ENCODE assay signal across 1 cellular context in the genomic region with DNA sequence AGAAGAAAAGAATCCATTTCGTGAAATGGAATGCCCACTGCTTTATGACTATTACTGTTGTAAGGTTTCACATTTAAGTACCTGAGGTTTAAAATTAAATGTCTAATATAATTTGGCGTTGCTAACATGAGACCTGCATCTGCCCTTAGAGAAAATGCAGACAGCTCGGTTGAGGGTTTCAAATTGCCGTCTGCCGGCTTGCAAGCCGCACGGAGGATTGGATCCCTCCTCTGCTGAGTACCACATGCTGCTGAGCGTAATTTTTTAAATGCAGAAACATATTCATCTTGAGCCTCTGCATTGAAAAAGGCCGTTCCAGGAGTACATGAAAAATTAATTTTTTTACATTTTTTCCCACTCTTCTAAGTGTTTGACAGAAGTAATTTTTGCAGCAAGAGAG.
TF ChIP-seq lines count a peak whose summit lies in the region.

No MANE protein-coding gene starts in this region.

TF ChIP-seq in IMR-90, 13 proteins besides CTCF, POLR2A, EP300 and RAD21:
- TF ChIP-seq MAZ (IDR thresholded peaks at IDR 0.05; ENCODE audit: borderline replicate concordance, low read depth, low read length), result no peak
- TF ChIP-seq RCOR1 (IDR thresholded peaks at IDR 0.05; ENCODE audit: insufficient replicate concordance, low read length), result no peak
- TF ChIP-seq MAFK (IDR thresholded peaks at IDR 0.05; ENCODE audit: low read depth, low read length), result no peak
